8 cellular contexts compared by ENCODE assay signal in genomic region chr5:168579987-168580508, GRCh38. TPM values are rescaled to one million over a fixed set of nuclear protein-coding genes. Genes with fewer than 3 reads are reported as not detected.
DNase-seq lines count a peak whose midpoint lies in the region; ATAC-seq and TF ChIP-seq lines count a peak whose summit lies in the region.

No MANE protein-coding gene starts in this region.

- DNase-seq in GM06990 (ENCODE audit: extremely low read depth, insufficient read length) (no peak), OCI-LY7 (ENCODE audit: low spot score) (no peak), epithelial cell of esophagus (ENCODE audit: low read depth) (no peak), progenitor cell of endocrine pancreas (ENCODE audit: low spot score, unreplicated experiment) (no peak), epidermal melanocyte (ENCODE audit: insufficient read length, low spot score) (no peak), NCI-H2196 (lab: John Stamatoyannopoulos, UW; ENCODE audit: unreplicated experiment) (no peak)

- no peaks in the 10 kb centered on the region for H3K36me3 ChIP-seq in GM06990 (ENCODE audit: control insufficient read depth, insufficient read depth, low read length)
- H3K36me3 ChIP-seq in OCI-LY7 (ENCODE audit: insufficient read depth, low read length), result peaks cover 28% of the 10 kb centered on the region

- TSS peak; percentile 99 for BruUV-seq in OCI-LY7 (replicated peaks; lab: Mats Ljungman, UMichigan)

- H3K9me3 ChIP-seq in OCI-LY7 (ENCODE audit: low read length), result peaks cover 6% of the 10 kb centered on the region; the same call in 1 of the 2 replicates

- ATAC-seq in HG02678 (IDR thresholded peaks at IDR 0.05; ENCODE audit: unreplicated experiment), result no peak
- no peak for ATAC-seq in GM21737 (IDR thresholded peaks at IDR 0.05; ENCODE audit: unreplicated experiment)

- peaks cover 6% of the 10 kb centered on the region for H3K36me3 Mint-ChIP-seq in progenitor cell of endocrine pancreas (ENCODE audit: insufficient read depth)

- no peaks in the 10 kb centered on the region for H3K9me2 ChIP-seq in OCI-LY7 (ENCODE audit: insufficient read depth, low read length)

- intact Hi-C loops in OCI-LY7 (cut with micrococcal nuclease; ENCODE audit: unreplicated experiment), result loop anchor here (2.0 to 10.0 kb wide), 2 partner anchors 93 to 1005 kb away; partner anchors contain the start of genes RARS1 and SPDL1

- peaks cover 41% of the 10 kb centered on the region for H3K79me2 ChIP-seq in OCI-LY7 (ENCODE audit: insufficient read depth, low read depth, low read length)

- peaks cover 26% of the 10 kb centered on the region for H3K4me1 ChIP-seq in OCI-LY7 (ENCODE audit: insufficient read depth, low read length, poor library complexity, severe bottlenecking)

- peak overlapping the region; percentile 84 for H2AFZ ChIP-seq in OCI-LY7 (ENCODE audit: low read length)

- peak overlapping the region; percentile 91 for H3K4me2 ChIP-seq in OCI-LY7 (ENCODE audit: low read length)

- no peaks in the 10 kb centered on the region for H3K9me3 Mint-ChIP-seq in progenitor cell of endocrine pancreas (ENCODE audit: low read depth)

- H3K27me3 Mint-ChIP-seq in progenitor cell of endocrine pancreas, result no peaks in the 10 kb centered on the region

- H4K20me1 ChIP-seq in OCI-LY7 (ENCODE audit: insufficient read depth, low read length), result peaks cover 28% of the 10 kb centered on the region

- TF ChIP-seq CTCF in GM06990 (IDR thresholded peaks at IDR 0.05; ENCODE audit: insufficient read depth, low read length, poor library complexity, severe bottlenecking) (no peak), OCI-LY7 (conservative IDR thresholded peaks at IDR 0.05; ENCODE audit: low read length) (no peak), epithelial cell of esophagus (IDR thresholded peaks at IDR 0.05; ENCODE audit: insufficient read depth, low read depth, low read length, missing control alignments) (no peak), progenitor cell of endocrine pancreas (IDR thresholded peaks at IDR 0.05; ENCODE audit: unreplicated experiment) (no peak)

- no peaks in the 10 kb centered on the region for H3K27me3 ChIP-seq in GM06990 (replicated peaks; ENCODE audit: control insufficient read depth, insufficient read depth, low read length)

- H3K4me3 Mint-ChIP-seq in progenitor cell of endocrine pancreas (ENCODE audit: low read depth), result peak overlapping the region; percentile 77

- H3K27ac ChIP-seq in OCI-LY7 (ENCODE audit: low read depth, low read length, poor library complexity, severe bottlenecking), result peak overlapping the region; percentile 70

- CTCF ChIA-PET in OCI-LY7 (lab: Charles Lee; ENCODE audit: unreplicated experiment), result no interaction called here

- H3K4me1 Mint-ChIP-seq in progenitor cell of endocrine pancreas (ENCODE audit: low read depth), result peaks cover 24% of the 10 kb centered on the region

- H3K27ac Mint-ChIP-seq in progenitor cell of endocrine pancreas, result peak overlapping the region; percentile 98

- POLR2A ChIA-PET in OCI-LY7 (lab: Charles Lee), result interaction anchor here (0.6 to 1.6 kb wide), 8 partner anchors 8 to 1766 kb away, joined by 3 to 4 read pairs (median 4); no protein-coding TSS in a partner anchor

- H3K4me3 ChIP-seq in GM06990 (replicated peaks; ENCODE audit: low read depth, low read length) (peak overlapping the region; percentile 61), OCI-LY7 (ENCODE audit: low read depth, low read length, poor library complexity, severe bottlenecking) (peak overlapping the region; percentile 98), epithelial cell of esophagus (ENCODE audit: low read length) (peak overlapping the region; percentile 54)

RNA-seq across cellular contexts. Expression of gene PANK3, which starts 0.9 kb away (rescaled TPM):
- total RNA-seq in OCI-LY7 (2014; rRNA removed; shearing (Covaris generic)), result 33.9 and 36.0 TPM in 2 replicates
- 72.3 and 76.6 TPM in 2 replicates for total RNA-seq in OCI-LY7 (2022)
- 93.9 and 96.6 TPM in 2 replicates for total RNA-seq in progenitor cell of endocrine pancreas

RNA-seq across cellular contexts. Expression of gene FBLL1, which starts 50.9 kb away (rescaled TPM):
- total RNA-seq in OCI-LY7 (2014; rRNA removed; shearing (Covaris generic)), result not detected in 2 replicates
- total RNA-seq in OCI-LY7 (2022) (not detected in 2 replicates), progenitor cell of endocrine pancreas (3.1 and 4.5 TPM in 2 replicates)
